Comparison of ENCODE assay signal across 8 cellular contexts in genomic region chr19:42386974-42387707, GRCh38. TPM values are rescaled to one million over a fixed set of nuclear protein-coding genes. Genes with fewer than 3 reads are reported as not detected.
DNase-seq lines count a peak whose midpoint lies in the region; ATAC-seq and TF ChIP-seq lines count a peak whose summit lies in the region.

No MANE protein-coding gene starts in this region.

- DNase-seq in BJ (ENCODE audit: low read depth) (no peak), HFFc6 (peak; percentile 49), NCI-H524 treated with DMSO at 0.1 percent for 48 hours (lab: John Stamatoyannopoulos, UW) (peak; percentile 25), memory B cell (ENCODE audit: low spot score in 2 of 2) (peak; percentile 78 to 86)
- peak; percentile 64 for DNase-seq in activated CD4-positive, alpha-beta T cell treated with anti-CD3 and anti-CD28 coated beads, Interleukin-2, amount 50 U/mL, for 1 hour
- peak; percentile 41 to 44 for DNase-seq in stimulated activated CD8-positive, alpha-beta memory T cell treated with anti-CD3 and anti-CD28 coated beads, Interleukin-15, amount 100 ng/mL, for 4 hours (ENCODE audit: low read depth in 2 of 2)

- H3K4me1 ChIP-seq in ectodermal cell (ENCODE audit: control insufficient read depth, insufficient read depth, low read length) = no peaks in the 10 kb centered on the region

- CTCF ChIA-PET in BJ (lab: Yijun Ruan, JAX) = interaction anchor here (1.1 to 2.1 kb wide), 6 partner anchors 9 to 25 kb away, joined by 3 to 6 read pairs (median 4); no protein-coding TSS in a partner anchor

- H3K4me3 ChIP-seq in BJ (ENCODE audit: low read depth, low read length) (peak overlapping the region; percentile 48), ectodermal cell (ENCODE audit: insufficient read depth, low read depth, low read length) (peak overlapping the region; percentile 47)

- H3K27me3 ChIP-seq in BJ (ENCODE audit: control insufficient read depth, insufficient read depth, low read length) (peaks cover 17% of the 10 kb centered on the region), ectodermal cell (ENCODE audit: control insufficient read depth, insufficient read depth, low read length, poor library complexity, severe bottlenecking) (peaks cover 21% of the 10 kb centered on the region)

- H3K4me1 Mint-ChIP-seq in HFFc6 (ENCODE audit: low read depth) = peaks cover 7% of the 10 kb centered on the region
- H3K4me1 Mint-ChIP-seq in memory B cell = peaks cover 6% of the 10 kb centered on the region

- H3K9me3 ChIP-seq in ectodermal cell (ENCODE audit: control insufficient read depth, low read length) = no peaks in the 10 kb centered on the region

- peaks cover 24% of the 10 kb centered on the region for H3K27me3 Mint-ChIP-seq in HFFc6 (ENCODE audit: insufficient read depth)
- peaks cover 25% of the 10 kb centered on the region for H3K27me3 Mint-ChIP-seq in memory B cell

- WGBS in ectodermal cell, 2 experiments = 1% methylated on average over 48 of the region's 48 CpGs

- no peak overlapping the region for H3K27ac ChIP-seq in ectodermal cell (ENCODE audit: insufficient read depth, low read depth, low read length, poor library complexity, severe bottlenecking)

- H3K4me3 Mint-ChIP-seq in HFFc6 (peak overlapping the region; percentile 68), memory B cell (peak overlapping the region; percentile 82)

- H3K36me3 ChIP-seq in BJ (ENCODE audit: control insufficient read depth, insufficient read depth, low read length) (no peaks in the 10 kb centered on the region), ectodermal cell (ENCODE audit: control insufficient read depth, insufficient read depth, low read length) (no peaks in the 10 kb centered on the region)

- no peaks in the 10 kb centered on the region for H3K9me3 Mint-ChIP-seq in HFFc6
- H3K9me3 Mint-ChIP-seq in memory B cell = no peaks in the 10 kb centered on the region

- TF ChIP-seq CTCF in BJ (IDR thresholded peaks at IDR 0.05; ENCODE audit: insufficient read depth, low read depth, low read length) (peak; percentile 67), HFFc6 (IDR thresholded peaks at IDR 0.05) (peak; percentile 73)

- H3K36me3 Mint-ChIP-seq in HFFc6 (ENCODE audit: low read depth) (no peaks in the 10 kb centered on the region), memory B cell (no peaks in the 10 kb centered on the region)

- POLR2A ChIA-PET in BJ (lab: Charles Lee) = no interaction called here

- H3K27ac Mint-ChIP-seq in HFFc6 (no peak overlapping the region), memory B cell (no peak overlapping the region)

- ATAC-seq in memory B cell (ENCODE audit: low read depth) (peak; percentile 94), HG03520 (IDR thresholded peaks at IDR 0.05; ENCODE audit: unreplicated experiment) (no peak)

RNA-seq across cellular contexts. Expression of gene CNFN, which starts 3.0 kb away (rescaled TPM):
- polyA plus RNA-seq in BJ (2011; rRNA removed) = 0.38 and 0.78 TPM in 2 replicates
- 0.66 TPM in 1 of 2 replicates, not detected in the other for polyA minus RNA-seq in BJ (2011; rRNA and poly(A)+ RNA removed)
- total RNA-seq in HFFc6 (2021; fragmentation: NEBNext Ultra II Directional; extraction: Animal tissue kit (Norgen Biotek cat#: 25700)) = under 1 TPM; 0.48 to 0.80 (median 0.68) TPM
- polyA plus RNA-seq in ectodermal cell (2013, experiment 1 of 4) = 17.8 TPM
- 18.7 TPM for polyA plus RNA-seq in ectodermal cell (2013, experiment 2 of 4)
- polyA plus RNA-seq in ectodermal cell (2013, experiment 3 of 4) = 26.4 TPM
- 27.5 TPM for polyA plus RNA-seq in ectodermal cell (2013, experiment 4 of 4)

RNA-seq across cellular contexts. Expression of gene LIPE, which starts 40.0 kb away (rescaled TPM):
- polyA plus RNA-seq in BJ (2011; rRNA removed) = 1.9 and 3.3 TPM in 2 replicates
- polyA minus RNA-seq in BJ (2011; rRNA and poly(A)+ RNA removed) = 4.1 and 4.2 TPM in 2 replicates
- 1 to 10 TPM; 4.7 to 9.2 (median 7.1) TPM for total RNA-seq in HFFc6 (2021; fragmentation: NEBNext Ultra II Directional; extraction: Animal tissue kit (Norgen Biotek cat#: 25700))
- 5.9 TPM for polyA plus RNA-seq in ectodermal cell (2013, experiment 1 of 4)
- polyA plus RNA-seq in ectodermal cell (2013, experiment 2 of 4) = 4.6 TPM
- 4.8 TPM for polyA plus RNA-seq in ectodermal cell (2013, experiment 3 of 4)
- 4.9 TPM for polyA plus RNA-seq in ectodermal cell (2013, experiment 4 of 4)

RNA-seq across cellular contexts. Expression of gene CXCL17, which starts 55.6 kb away (rescaled TPM):
- polyA plus RNA-seq in BJ (2011; rRNA removed) = not detected in 2 replicates
- polyA minus RNA-seq in BJ (2011; rRNA and poly(A)+ RNA removed) = not detected in 2 replicates
- total RNA-seq in HFFc6 (2021; fragmentation: NEBNext Ultra II Directional; extraction: Animal tissue kit (Norgen Biotek cat#: 25700)) = not detected
- polyA plus RNA-seq in ectodermal cell (2013, experiment 1 of 4) = not detected
- not detected for polyA plus RNA-seq in ectodermal cell (2013, experiment 2 of 4)
- not detected for polyA plus RNA-seq in ectodermal cell (2013, experiment 3 of 4)
- polyA plus RNA-seq in ectodermal cell (2013, experiment 4 of 4) = not detected
